1 cellular context compared by ENCODE assay signal in genomic region chr6:93282521-93283031, GRCh38.
TF ChIP-seq lines count a peak whose summit lies in the region.

No MANE protein-coding gene starts in this region.

TF ChIP-seq in H1, 55 proteins besides CTCF, POLR2A, EP300 and RAD21 (continued from another document):
- TF ChIP-seq E2F6 (IDR thresholded peaks at IDR 0.05) (no peak), ASH2L (IDR thresholded peaks at IDR 0.05; ENCODE audit: low read length) (no peak), FOSL1 (IDR thresholded peaks at IDR 0.05; ENCODE audit: insufficient read depth, low read depth, low read length) (no peak), TAF1 (IDR thresholded peaks at IDR 0.05; ENCODE audit: low read depth, low read length) (no peak), CREB1 (IDR thresholded peaks at IDR 0.05) (no peak), RFX5 (IDR thresholded peaks at IDR 0.05; ENCODE audit: borderline replicate concordance, low read depth, low read length) (no peak), KDM5A (IDR thresholded peaks at IDR 0.05; ENCODE audit: low read length) (no peak), HDAC2 (IDR thresholded peaks at IDR 0.05; ENCODE audit: borderline replicate concordance in 1 of 2, low read depth in 2 of 2, low read length in 2 of 2) (no peak), TAF7 (optimal IDR thresholded peaks at IDR 0.05; ENCODE audit: borderline replicate concordance, low read depth, low read length) (no peak), NRF1 (IDR thresholded peaks at IDR 0.05; ENCODE audit: low read depth, low read length) (no peak)
TF ChIP-seq in H1: peak in this region for 0.
